ENCODE assay signal across 1 cellular context in genomic region chr3:105427332-105427731, GRCh38.
TF ChIP-seq lines count a peak whose summit lies in the region.

No MANE protein-coding gene starts in this region.

TF ChIP-seq in SK-N-SH treated with all-trans-retinoic acid at 6 μM for 48 hours, 23 proteins besides CTCF, POLR2A, EP300 and RAD21 (continued from another document):
- no peak for TF ChIP-seq ZNF70 (CRISPR knock-in tag; IDR thresholded peaks at IDR 0.05)
- TF ChIP-seq TCF4 (CRISPR knock-in tag; IDR thresholded peaks at IDR 0.05; ENCODE audit: borderline replicate concordance) = no peak
- TF ChIP-seq ZC3H10 (CRISPR knock-in tag; IDR thresholded peaks at IDR 0.05) = no peak
